In the genomic region with DNA sequence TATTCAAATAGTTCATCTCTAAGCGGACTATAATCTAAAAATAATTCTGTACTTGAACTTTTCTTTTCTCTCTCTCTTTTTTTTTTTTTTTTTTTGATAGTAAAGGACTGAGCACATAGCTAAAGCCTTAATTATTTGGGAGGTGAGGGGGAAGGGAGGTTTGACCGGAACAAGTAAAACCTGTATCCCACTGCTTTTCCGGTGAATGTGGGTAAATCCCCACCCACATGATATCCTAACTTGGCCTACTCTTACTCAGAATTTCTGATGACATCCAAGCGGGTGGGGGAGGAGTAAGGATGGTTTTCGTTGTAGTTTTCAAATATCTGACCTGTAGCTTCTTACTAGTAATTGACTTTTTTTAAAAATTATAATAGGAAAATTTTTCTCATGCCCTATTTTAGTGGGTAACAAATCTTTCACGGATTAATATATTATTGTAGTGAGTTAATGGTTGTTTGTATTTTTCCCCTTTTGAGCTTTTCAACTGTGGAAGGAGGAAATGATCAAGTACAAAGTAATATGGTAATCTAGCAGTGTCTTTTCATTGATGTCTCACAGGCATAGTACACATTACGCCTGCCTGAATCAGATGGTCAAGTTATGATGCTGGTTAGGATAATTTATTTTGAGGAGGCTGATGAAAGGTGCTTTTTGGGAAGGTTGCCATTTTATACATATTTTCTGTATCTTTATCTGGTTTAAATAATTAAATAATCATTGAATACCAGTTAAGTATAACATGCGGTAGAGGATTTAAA, we compare ENCODE assay signal across 1 cellular context.
TF ChIP-seq lines count a peak whose summit lies in the region.

No MANE protein-coding gene starts in this region.

TF ChIP-seq in WTC11, 78 proteins besides CTCF, POLR2A, EP300 and RAD21:
- TF ChIP-seq PRRX2 (CRISPR knock-in tag; IDR thresholded peaks at IDR 0.05) (no peak), GRHL2 (CRISPR knock-in tag; IDR thresholded peaks at IDR 0.05; ENCODE audit: insufficient replicate concordance, severe bottlenecking) (no peak), ELF4 (CRISPR knock-in tag; IDR thresholded peaks at IDR 0.05; ENCODE audit: low read depth) (no peak), SMAD3 (CRISPR knock-in tag; IDR thresholded peaks at IDR 0.05; ENCODE audit: borderline replicate concordance) (no peak), ESRRA (CRISPR knock-in tag; IDR thresholded peaks at IDR 0.05; ENCODE audit: borderline replicate concordance) (no peak), CREB1 (CRISPR knock-in tag; IDR thresholded peaks at IDR 0.05) (no peak), JAZF1 (CRISPR knock-in tag; IDR thresholded peaks at IDR 0.05) (no peak), TEAD4 (CRISPR knock-in tag; IDR thresholded peaks at IDR 0.05) (no peak), ATF1 (CRISPR knock-in tag; IDR thresholded peaks at IDR 0.05) (no peak), ETV6 (CRISPR knock-in tag; IDR thresholded peaks at IDR 0.05) (no peak), ZNF317 (CRISPR knock-in tag; IDR thresholded peaks at IDR 0.05; ENCODE audit: borderline replicate concordance, low read depth) (no peak), TCF7 (CRISPR knock-in tag; IDR thresholded peaks at IDR 0.05; ENCODE audit: low read depth) (no peak), ZNF423 (CRISPR knock-in tag; IDR thresholded peaks at IDR 0.05) (no peak), RELA (CRISPR knock-in tag; IDR thresholded peaks at IDR 0.05; ENCODE audit: borderline replicate concordance) (no peak)
- TF ChIP-seq, protein P1, sequence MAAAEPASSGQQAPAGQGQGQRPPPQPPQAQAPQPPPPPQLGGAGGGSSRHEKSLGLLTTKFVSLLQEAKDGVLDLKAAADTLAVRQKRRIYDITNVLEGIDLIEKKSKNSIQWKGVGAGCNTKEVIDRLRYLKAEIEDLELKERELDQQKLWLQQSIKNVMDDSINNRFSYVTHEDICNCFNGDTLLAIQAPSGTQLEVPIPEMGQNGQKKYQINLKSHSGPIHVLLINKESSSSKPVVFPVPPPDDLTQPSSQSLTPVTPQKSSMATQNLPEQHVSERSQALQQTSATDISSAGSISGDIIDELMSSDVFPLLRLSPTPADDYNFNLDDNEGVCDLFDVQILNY (CRISPR knock-in tag; IDR thresholded peaks at IDR 0.05), result no peak
- TF ChIP-seq, protein P2, sequence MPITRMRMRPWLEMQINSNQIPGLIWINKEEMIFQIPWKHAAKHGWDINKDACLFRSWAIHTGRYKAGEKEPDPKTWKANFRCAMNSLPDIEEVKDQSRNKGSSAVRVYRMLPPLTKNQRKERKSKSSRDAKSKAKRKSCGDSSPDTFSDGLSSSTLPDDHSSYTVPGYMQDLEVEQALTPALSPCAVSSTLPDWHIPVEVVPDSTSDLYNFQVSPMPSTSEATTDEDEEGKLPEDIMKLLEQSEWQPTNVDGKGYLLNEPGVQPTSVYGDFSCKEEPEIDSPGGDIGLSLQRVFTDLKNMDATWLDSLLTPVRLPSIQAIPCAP (CRISPR knock-in tag; IDR thresholded peaks at IDR 0.05), result no peak
- TF ChIP-seq, protein P3, sequence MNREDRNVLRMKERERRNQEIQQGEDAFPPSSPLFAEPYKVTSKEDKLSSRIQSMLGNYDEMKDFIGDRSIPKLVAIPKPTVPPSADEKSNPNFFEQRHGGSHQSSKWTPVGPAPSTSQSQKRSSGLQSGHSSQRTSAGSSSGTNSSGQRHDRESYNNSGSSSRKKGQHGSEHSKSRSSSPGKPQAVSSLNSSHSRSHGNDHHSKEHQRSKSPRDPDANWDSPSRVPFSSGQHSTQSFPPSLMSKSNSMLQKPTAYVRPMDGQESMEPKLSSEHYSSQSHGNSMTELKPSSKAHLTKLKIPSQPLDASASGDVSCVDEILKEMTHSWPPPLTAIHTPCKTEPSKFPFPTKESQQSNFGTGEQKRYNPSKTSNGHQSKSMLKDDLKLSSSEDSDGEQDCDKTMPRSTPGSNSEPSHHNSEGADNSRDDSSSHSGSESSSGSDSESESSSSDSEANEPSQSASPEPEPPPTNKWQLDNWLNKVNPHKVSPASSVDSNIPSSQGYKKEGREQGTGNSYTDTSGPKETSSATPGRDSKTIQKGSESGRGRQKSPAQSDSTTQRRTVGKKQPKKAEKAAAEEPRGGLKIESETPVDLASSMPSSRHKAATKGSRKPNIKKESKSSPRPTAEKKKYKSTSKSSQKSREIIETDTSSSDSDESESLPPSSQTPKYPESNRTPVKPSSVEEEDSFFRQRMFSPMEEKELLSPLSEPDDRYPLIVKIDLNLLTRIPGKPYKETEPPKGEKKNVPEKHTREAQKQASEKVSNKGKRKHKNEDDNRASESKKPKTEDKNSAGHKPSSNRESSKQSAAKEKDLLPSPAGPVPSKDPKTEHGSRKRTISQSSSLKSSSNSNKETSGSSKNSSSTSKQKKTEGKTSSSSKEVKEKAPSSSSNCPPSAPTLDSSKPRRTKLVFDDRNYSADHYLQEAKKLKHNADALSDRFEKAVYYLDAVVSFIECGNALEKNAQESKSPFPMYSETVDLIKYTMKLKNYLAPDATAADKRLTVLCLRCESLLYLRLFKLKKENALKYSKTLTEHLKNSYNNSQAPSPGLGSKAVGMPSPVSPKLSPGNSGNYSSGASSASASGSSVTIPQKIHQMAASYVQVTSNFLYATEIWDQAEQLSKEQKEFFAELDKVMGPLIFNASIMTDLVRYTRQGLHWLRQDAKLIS (CRISPR knock-in tag; IDR thresholded peaks at IDR 0.05; ENCODE audit: borderline replicate concordance), result no peak
- TF ChIP-seq, protein P4, sequence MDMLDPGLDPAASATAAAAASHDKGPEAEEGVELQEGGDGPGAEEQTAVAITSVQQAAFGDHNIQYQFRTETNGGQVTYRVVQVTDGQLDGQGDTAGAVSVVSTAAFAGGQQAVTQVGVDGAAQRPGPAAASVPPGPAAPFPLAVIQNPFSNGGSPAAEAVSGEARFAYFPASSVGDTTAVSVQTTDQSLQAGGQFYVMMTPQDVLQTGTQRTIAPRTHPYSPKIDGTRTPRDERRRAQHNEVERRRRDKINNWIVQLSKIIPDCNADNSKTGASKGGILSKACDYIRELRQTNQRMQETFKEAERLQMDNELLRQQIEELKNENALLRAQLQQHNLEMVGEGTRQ (CRISPR knock-in tag; IDR thresholded peaks at IDR 0.05), result no peak
- TF ChIP-seq, protein P5, sequence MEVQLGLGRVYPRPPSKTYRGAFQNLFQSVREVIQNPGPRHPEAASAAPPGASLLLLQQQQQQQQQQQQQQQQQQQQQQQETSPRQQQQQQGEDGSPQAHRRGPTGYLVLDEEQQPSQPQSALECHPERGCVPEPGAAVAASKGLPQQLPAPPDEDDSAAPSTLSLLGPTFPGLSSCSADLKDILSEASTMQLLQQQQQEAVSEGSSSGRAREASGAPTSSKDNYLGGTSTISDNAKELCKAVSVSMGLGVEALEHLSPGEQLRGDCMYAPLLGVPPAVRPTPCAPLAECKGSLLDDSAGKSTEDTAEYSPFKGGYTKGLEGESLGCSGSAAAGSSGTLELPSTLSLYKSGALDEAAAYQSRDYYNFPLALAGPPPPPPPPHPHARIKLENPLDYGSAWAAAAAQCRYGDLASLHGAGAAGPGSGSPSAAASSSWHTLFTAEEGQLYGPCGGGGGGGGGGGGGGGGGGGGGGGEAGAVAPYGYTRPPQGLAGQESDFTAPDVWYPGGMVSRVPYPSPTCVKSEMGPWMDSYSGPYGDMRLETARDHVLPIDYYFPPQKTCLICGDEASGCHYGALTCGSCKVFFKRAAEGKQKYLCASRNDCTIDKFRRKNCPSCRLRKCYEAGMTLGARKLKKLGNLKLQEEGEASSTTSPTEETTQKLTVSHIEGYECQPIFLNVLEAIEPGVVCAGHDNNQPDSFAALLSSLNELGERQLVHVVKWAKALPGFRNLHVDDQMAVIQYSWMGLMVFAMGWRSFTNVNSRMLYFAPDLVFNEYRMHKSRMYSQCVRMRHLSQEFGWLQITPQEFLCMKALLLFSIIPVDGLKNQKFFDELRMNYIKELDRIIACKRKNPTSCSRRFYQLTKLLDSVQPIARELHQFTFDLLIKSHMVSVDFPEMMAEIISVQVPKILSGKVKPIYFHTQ (CRISPR knock-in tag; IDR thresholded peaks at IDR 0.05), result no peak
- TF ChIP-seq, protein P6, sequence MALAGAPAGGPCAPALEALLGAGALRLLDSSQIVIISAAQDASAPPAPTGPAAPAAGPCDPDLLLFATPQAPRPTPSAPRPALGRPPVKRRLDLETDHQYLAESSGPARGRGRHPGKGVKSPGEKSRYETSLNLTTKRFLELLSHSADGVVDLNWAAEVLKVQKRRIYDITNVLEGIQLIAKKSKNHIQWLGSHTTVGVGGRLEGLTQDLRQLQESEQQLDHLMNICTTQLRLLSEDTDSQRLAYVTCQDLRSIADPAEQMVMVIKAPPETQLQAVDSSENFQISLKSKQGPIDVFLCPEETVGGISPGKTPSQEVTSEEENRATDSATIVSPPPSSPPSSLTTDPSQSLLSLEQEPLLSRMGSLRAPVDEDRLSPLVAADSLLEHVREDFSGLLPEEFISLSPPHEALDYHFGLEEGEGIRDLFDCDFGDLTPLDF (CRISPR knock-in tag; IDR thresholded peaks at IDR 0.05), result no peak
